Comparison of ENCODE assay signal across 9 cellular contexts in genomic region chr3:158768361-158768787, GRCh38. TPM values are rescaled to one million over a fixed set of nuclear protein-coding genes. Genes with fewer than 3 reads are reported as not detected.
DNase-seq lines count a peak whose midpoint lies in the region; ATAC-seq and TF ChIP-seq lines count a peak whose summit lies in the region.
"Had no signal": no experiment of that assay in that cellular context is flagged by ENCODE, and none has a peak within 500 bp of the region (broad histone marks: within the 10 kb centered on the region; RNA-seq: fewer than 3 reads in every experiment).

No MANE protein-coding gene starts in this region.

- H3K36me3 Mint-ChIP-seq in type B pancreatic cell: no peaks in the 10 kb centered on the region

- H3K9me3 Mint-ChIP-seq in type B pancreatic cell: no peaks in the 10 kb centered on the region
- H3K9me3 Mint-ChIP-seq: T-helper 2 cell treated with Interferon-gamma antibody and Interleukin-4, amounts not matched to agents 5 μg/mL and 100 μg/mL, for 36 hours had no signal

- H3K27me3 ChIP-seq in lower lobe of right lung (ENCODE audit: low read depth): no peaks in the 10 kb centered on the region

- no peaks in the 10 kb centered on the region for H3K27me3 Mint-ChIP-seq in type B pancreatic cell

- H3K9me3 ChIP-seq in lower lobe of right lung: no peaks in the 10 kb centered on the region

- DNase-seq in NCI-H510A treated with DMSO at 0.1 percent for 48 hours (lab: John Stamatoyannopoulos, UW) (peak; percentile 24), epithelial cell of esophagus (ENCODE audit: low read depth) (peak; percentile 50), lower lobe of right lung (peak; percentile 60), type B pancreatic cell (ENCODE audit: extremely low spot score, unreplicated experiment) (no peak)
- no peak for DNase-seq in activated CD4-positive, alpha-beta T cell treated with anti-CD3 and anti-CD28 coated beads for 48 hours
- DNase-seq: stimulated activated CD4-positive, alpha-beta T cell treated with anti-CD3 and anti-CD28 coated beads, Interleukin-1b, Interleukin-23, amount 100 ng/mL, for 48 hours had no signal

- peak overlapping the region; percentile 55 for H3K27ac ChIP-seq in lower lobe of right lung

- TF ChIP-seq CTCF in epithelial cell of esophagus (IDR thresholded peaks at IDR 0.05; ENCODE audit: insufficient read depth, low read depth, low read length, missing control alignments) (no peak), lower lobe of right lung (IDR thresholded peaks at IDR 0.05) (no peak), type B pancreatic cell (conservative IDR thresholded peaks at IDR 0.05) (no peak)

- H3K27ac Mint-ChIP-seq in type B pancreatic cell: peak overlapping the region; percentile 91
- H3K27ac Mint-ChIP-seq: T-helper 2 cell treated with Interferon-gamma antibody and Interleukin-4, amounts not matched to agents 5 μg/mL and 100 μg/mL, for 36 hours had no signal

- intact Hi-C loops in lower lobe of right lung (cut with DNase I): no loop called here

- no peak overlapping the region for H3K4me3 ChIP-seq in epithelial cell of esophagus (ENCODE audit: low read length)
- peak overlapping the region; percentile 2 for H3K4me3 ChIP-seq in lower lobe of right lung

- peaks cover 55% of the 10 kb centered on the region for H3K4me1 ChIP-seq in lower lobe of right lung

- peak; percentile 36 to 73 for ATAC-seq in lower lobe of right lung
- ATAC-seq in HG03520 (IDR thresholded peaks at IDR 0.05; ENCODE audit: unreplicated experiment): no peak
- ATAC-seq in GM19328 (IDR thresholded peaks at IDR 0.05; ENCODE audit: unreplicated experiment): no peak

- peak overlapping the region; percentile 30 for H3K4me3 Mint-ChIP-seq in type B pancreatic cell
- H3K4me3 Mint-ChIP-seq: T-helper 2 cell treated with Interferon-gamma antibody and Interleukin-4, amounts not matched to agents 5 μg/mL and 100 μg/mL, for 36 hours had no signal

- no peaks in the 10 kb centered on the region for H3K36me3 ChIP-seq in lower lobe of right lung

- H3K4me1 Mint-ChIP-seq in type B pancreatic cell (ENCODE audit: unreplicated experiment): peaks cover 39% of the 10 kb centered on the region

RNA-seq across cellular contexts. Expression of gene MFSD1, which starts 33.5 kb away (rescaled TPM):
- total RNA-seq in lower lobe of right lung: 102 TPM
- total RNA-seq in type B pancreatic cell (ENCODE audit: low replicate concordance): 30.5 and 44.1 TPM in 2 replicates

RNA-seq across cellular contexts. Expression of gene RARRES1, which starts 36.1 kb away (rescaled TPM):
- total RNA-seq in lower lobe of right lung (65.8 TPM), type B pancreatic cell (ENCODE audit: low replicate concordance) (15.9 and 57.7 TPM in 2 replicates)

Comparison
In these comparisons a context has a peak if more than half of its experiments do, and no peak if none do; other contexts are left out.
1. DNase-seq: peak in NCI-H510A treated with DMSO at 0.1 percent for 48 hours (single experiment), epithelial cell of esophagus (single experiment) and lower lobe of right lung (single experiment); none in type B pancreatic cell (single experiment) and activated CD4-positive, alpha-beta T cell treated with anti-CD3 and anti-CD28 coated beads for 48 hours (single experiment).
2. ATAC-seq: peak in lower lobe of right lung (2 of 2); none in HG03520 (single experiment) and GM19328 (single experiment).